Comparison of ENCODE assay signal across 24 cellular contexts in the genomic region with DNA sequence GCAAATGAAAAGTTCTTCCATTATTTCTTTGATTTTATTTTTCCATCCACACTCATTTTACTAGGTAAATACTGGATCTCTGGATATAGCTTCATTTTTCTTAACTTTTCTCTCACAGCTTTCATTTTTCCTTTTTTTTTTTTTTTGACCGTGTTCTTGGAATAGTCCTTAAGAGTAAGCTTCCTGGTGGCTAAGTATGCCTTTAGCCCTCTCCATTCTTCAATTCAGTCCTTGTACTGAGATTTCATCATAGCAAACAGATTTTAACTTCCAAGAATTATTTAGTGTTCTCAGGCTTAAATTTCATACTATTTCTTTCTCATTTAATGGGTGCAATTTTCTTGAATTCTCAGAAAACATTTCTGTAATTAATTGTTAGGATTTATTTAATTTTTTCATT.
"Had no signal": no experiment of that assay in that cellular context is flagged by ENCODE, and none has a peak within 500 bp of the region (broad histone marks: within the 10 kb centered on the region; RNA-seq: fewer than 3 reads in every experiment).

No MANE protein-coding gene starts in this region.

- H3K27me3 ChIP-seq: heart left ventricle, ovary, right atrium auricular region, right lobe of liver, stomach, testis, thyroid gland, transverse colon, upper lobe of left lung had no signal

- DNase-seq: heart left ventricle; hypothalamus; immature natural killer cell; left ventricle myocardium superior; mesendoderm; naive B cell; natural killer cell; ovary; right lobe of liver; stimulated activated CD4-positive, alpha-beta T cell treated with anti-CD3 and anti-CD28 coated beads, Interleukin-12 subunit alpha, Interleukin-12 subunit beta, amount 100 ng/mL, for 4 hours; stimulated activated CD4-positive, alpha-beta T cell treated with anti-CD3 and anti-CD28 coated beads, Interleukin-15, amount 100 ng/mL, for 24 hours; stimulated activated CD4-positive, alpha-beta T cell treated with anti-CD3 and anti-CD28 coated beads, Interleukin-2, amount 100 ng/mL, for 24 hours; stimulated activated CD4-positive, alpha-beta T cell treated with anti-CD3 and anti-CD28 coated beads, Interleukin-4, amount 100 ng/mL, for 1 hour; stimulated activated naive B cell treated with anti-CD40 and anti-IgM and Interleukin-4, amounts not matched to agents 10 μg/mL and 1 μg/mL and 100 μg/mL, for 72 hours; stimulated activated naive CD8-positive, alpha-beta T cell treated with anti-CD3 and anti-CD28 coated beads, Interleukin-15, Interleukin-2, amounts not matched to agents 100 U/mL and 50 U/mL, for 24 hours; stomach; testis; thyroid gland; transverse colon; upper lobe of left lung had no signal

- H3K27ac Mint-ChIP-seq: mesothelial cell of epicardium; naive B cell; natural killer cell; progenitor cell of endocrine pancreas; stimulated activated naive B cell treated with anti-CD40 and anti-IgM and Interleukin-4, amounts not matched to agents 10 μg/mL and 1 μg/mL and 100 μg/mL, for 72 hours had no signal

- ATAC-seq: heart left ventricle; left ventricle myocardium superior; natural killer cell; right lobe of liver; stimulated activated naive B cell treated with anti-CD40 and anti-IgM and Interleukin-4, amounts not matched to agents 10 μg/mL and 1 μg/mL and 100 μg/mL, for 72 hours; stimulated activated naive CD8-positive, alpha-beta T cell treated with anti-CD3 and anti-CD28 coated beads, Interleukin-15, Interleukin-2, amounts not matched to agents 100 U/mL and 50 U/mL, for 24 hours had no signal

- H3K36me3 ChIP-seq: heart left ventricle, ovary, right atrium auricular region, right lobe of liver, stomach, thyroid gland, transverse colon, upper lobe of left lung had no signal

- H3K36me3 Mint-ChIP-seq: mesothelial cell of epicardium, naive B cell, natural killer cell had no signal

- H3K4me3 Mint-ChIP-seq: immature natural killer cell; mesothelial cell of epicardium; naive B cell; natural killer cell; stimulated activated naive B cell treated with anti-CD40 and anti-IgM and Interleukin-4, amounts not matched to agents 10 μg/mL and 1 μg/mL and 100 μg/mL, for 72 hours had no signal

- H3K4me3 ChIP-seq: heart left ventricle, lung, ovary, right atrium auricular region, right lobe of liver, stomach, testis, thyroid gland, transverse colon, upper lobe of left lung had no signal

- H3K4me1 ChIP-seq: right atrium auricular region, right lobe of liver, stomach, testis, thyroid gland, transverse colon had no signal

- H3K4me1 Mint-ChIP-seq: mesothelial cell of epicardium; stimulated activated naive B cell treated with anti-CD40 and anti-IgM and Interleukin-4, amounts not matched to agents 10 μg/mL and 1 μg/mL and 100 μg/mL, for 72 hours had no signal

- H3K9me3 ChIP-seq: ovary, right atrium auricular region, right lobe of liver, testis, thyroid gland, transverse colon, upper lobe of left lung had no signal

- H3K27me3 Mint-ChIP-seq: progenitor cell of endocrine pancreas had no signal

- H3K27ac ChIP-seq: heart left ventricle, ovary, right atrium auricular region, right lobe of liver, stomach, testis, thyroid gland, transverse colon had no signal
